ENCODE assay signal across 8 cellular contexts in genomic region chr6:27478706-27479318, GRCh38. TPM values are rescaled to one million over a fixed set of nuclear protein-coding genes. Genes with fewer than 3 reads are reported as not detected.
DNase-seq lines count a peak whose midpoint lies in the region; ATAC-seq, FAIRE-seq and TF ChIP-seq lines count a peak whose summit lies in the region.

No MANE protein-coding gene starts in this region.

- no peaks in the 10 kb centered on the region for H3K27me3 ChIP-seq in RWPE2 (ENCODE audit: insufficient read depth, poor library complexity, severe bottlenecking)
- H3K27me3 ChIP-seq in neuronal stem cell (ENCODE audit: control insufficient read depth in 3 of 3, insufficient read depth in 3 of 3, low read depth in 1 of 3, low read length in 3 of 3): no peaks in the 10 kb centered on the region

- no peaks in the 10 kb centered on the region for H3K79me1 ChIP-seq in neuronal stem cell (ENCODE audit: low read depth, low read length)

- no peak overlapping the region for H2AK5ac ChIP-seq in neuronal stem cell (ENCODE audit: low read depth, low read length)

- H3K4me3 ChIP-seq in LNCaP clone FGC (ENCODE audit: low read depth, low read length) (peak overlapping the region; percentile 79), RWPE2 (ENCODE audit: severe bottlenecking) (peak overlapping the region; percentile 51), neuronal stem cell (ENCODE audit: low read length in 2 of 2) (peak overlapping the region; percentile 63 to 92)

- no peaks in the 10 kb centered on the region for H3K36me3 ChIP-seq in RWPE2 (ENCODE audit: low read depth)
- no peaks in the 10 kb centered on the region for H3K36me3 ChIP-seq in neuronal stem cell (replicated peaks in 1 of 2; ENCODE audit: control insufficient read depth in 2 of 2, insufficient read depth in 2 of 2, low read length in 2 of 2)

- no peak overlapping the region for H2BK12ac ChIP-seq in neuronal stem cell (ENCODE audit: low read length)

- H3K14ac ChIP-seq in neuronal stem cell (ENCODE audit: low read length): no peak overlapping the region

- no peak overlapping the region for H2BK15ac ChIP-seq in neuronal stem cell (ENCODE audit: low read length)

- no peaks in the 10 kb centered on the region for H3K9me3 ChIP-seq in RWPE2 (ENCODE audit: severe bottlenecking)
- no peaks in the 10 kb centered on the region for H3K9me3 ChIP-seq in neuronal stem cell (replicated peaks in 1 of 2; ENCODE audit: control insufficient read depth in 2 of 2, insufficient read depth in 1 of 2, low read depth in 1 of 2, low read length in 2 of 2)

- TF ChIP-seq POLR2A in H54 (IDR thresholded peaks at IDR 0.05; ENCODE audit: low read depth, low read length): no peak

- no peak overlapping the region for H3K18ac ChIP-seq in neuronal stem cell (ENCODE audit: low read length)

- H2BK120ac ChIP-seq in neuronal stem cell (ENCODE audit: low read depth, low read length): no peak overlapping the region

- peak overlapping the region; percentile 34 for H3K9ac ChIP-seq in neuronal stem cell (ENCODE audit: low read depth, low read length, poor library complexity)

- peak overlapping the region; percentile 89 for H2AFZ ChIP-seq in neuronal stem cell (ENCODE audit: low read length)

- peak; percentile 84 for ATAC-seq in RWPE2 (ENCODE audit: low read depth)

- no peaks in the 10 kb centered on the region for H3K4me1 ChIP-seq in RWPE2 (ENCODE audit: insufficient read depth, poor library complexity, severe bottlenecking)
- H3K4me1 ChIP-seq in neuronal stem cell (ENCODE audit: control insufficient read depth in 2 of 2, insufficient read depth in 1 of 2, low read depth in 1 of 2, low read length in 2 of 2): no peaks in the 10 kb centered on the region

- peak; percentile 91 for DNase-seq in Daoy (ENCODE audit: low read depth)
- peak; percentile 51 for DNase-seq in H54 (ENCODE audit: insufficient read length, low spot score)
- peak; percentile 57 for DNase-seq in LNCaP clone FGC (ENCODE audit: low read depth)
- DNase-seq in RWPE2 (ENCODE audit: low spot score): peak; percentile 75
- peak; percentile 78 for DNase-seq in activated gamma-delta T cell treated with anti-CD3 and anti-CD28 coated beads, Interleukin-2, amount 50 U/mL, for 16 hours (ENCODE audit: low read depth)
- DNase-seq in foreskin melanocyte: peak; percentile 91
- DNase-seq in neuronal stem cell (ENCODE audit: low spot score): peak; percentile 76
- peak in 48 of 49 donors; percentile 10 to 90 (median 75) for DNase-seq in substantia nigra (lab: John Stamatoyannopoulos, UW)

- H4K91ac ChIP-seq in neuronal stem cell (ENCODE audit: low read depth, low read length, poor library complexity): no peak overlapping the region

- H3K27ac ChIP-seq in RWPE2 (ENCODE audit: poor library complexity, severe bottlenecking): peak overlapping the region; percentile 68
- H3K27ac ChIP-seq in neuronal stem cell (replicated peaks; ENCODE audit: low read length): peak overlapping the region; percentile 69
- peak overlapping the region; percentile 85 for H3K27ac ChIP-seq in substantia nigra (ENCODE audit: low read depth, low read length, poor library complexity, severe bottlenecking)

- FAIRE-seq in H54 (lab: Jason Lieb, UNC): peak; percentile 75

- H3K4me2 ChIP-seq in neuronal stem cell (ENCODE audit: insufficient read depth, low read length, poor library complexity, severe bottlenecking): peak overlapping the region; percentile 60

- WGBS in neuronal stem cell (ENCODE audit: extremely low coverage in 2 of 2, insufficient read length in 2 of 2, insufficient replicate concordance in 1 of 2), 2 donors: no CpG with 5 or more reads among the region's 28 CpGs

- H3K23ac ChIP-seq in neuronal stem cell (ENCODE audit: low read depth, low read length, poor library complexity): no peak overlapping the region

- H3K4ac ChIP-seq in neuronal stem cell (ENCODE audit: low read length): no peak overlapping the region

- no peak overlapping the region for H2BK5ac ChIP-seq in neuronal stem cell (ENCODE audit: low read length)

- TF ChIP-seq CTCF in LNCaP clone FGC (IDR thresholded peaks at IDR 0.05; ENCODE audit: control insufficient read depth, extremely low read depth, insufficient read depth): no peak
- TF ChIP-seq CTCF in RWPE2 (IDR thresholded peaks at IDR 0.05; ENCODE audit: poor library complexity, severe bottlenecking): no peak

- H4K8ac ChIP-seq in neuronal stem cell (ENCODE audit: low read depth, low read length): no peak overlapping the region

RNA-seq across cellular contexts. Expression of gene ZNF184, which starts 5.9 kb away (rescaled TPM):
- 13.9 and 16.5 TPM in 2 replicates for total RNA-seq in Daoy (2014; rRNA removed; shearing (Covaris generic))
- polyA plus RNA-seq in neuronal stem cell (2013, experiment 1 of 2): 11.0 TPM
- polyA plus RNA-seq in neuronal stem cell (2013, experiment 2 of 2): 11.0 TPM

Comparison
In these comparisons a context has a peak if more than half of its experiments do, and no peak if none do; other contexts are left out.
1. Peak in every context shown above with its lines: DNase-seq, ATAC-seq, H3K4me3 ChIP-seq and H3K27ac ChIP-seq.